In genomic region chr17:11608396-11608795, GRCh38 we compare ENCODE assay signal across 12 cellular contexts. TPM values are rescaled to one million over a fixed set of nuclear protein-coding genes. Genes with fewer than 3 reads are reported as not detected.
DNase-seq lines count a peak whose midpoint lies in the region; TF ChIP-seq lines count a peak whose summit lies in the region.
"Had no signal": no experiment of that assay in that cellular context is flagged by ENCODE, and none has a peak within 500 bp of the region (broad histone marks: within the 10 kb centered on the region; RNA-seq: fewer than 3 reads in every experiment).

No MANE protein-coding gene starts in this region.

- no peak overlapping the region for H3K4me3 Mint-ChIP-seq in endodermal cell
- peak overlapping the region; percentile 46 for H3K4me3 Mint-ChIP-seq in type B pancreatic cell
- H3K4me3 Mint-ChIP-seq: activated naive CD8-positive, alpha-beta T cell treated with anti-CD3 and anti-CD28 coated beads for 36 hours had no signal

- peak; percentile 1 for DNase-seq in NCI-H510A treated with DMSO at 0.1 percent for 48 hours (lab: John Stamatoyannopoulos, UW)
- no peak for DNase-seq in NCI-H510A (lab: John Stamatoyannopoulos, UW)
- DNase-seq in endodermal cell, result no peak
- no peak for DNase-seq in type B pancreatic cell (ENCODE audit: extremely low spot score, unreplicated experiment)
- no peak for DNase-seq in hepatic stellate cell (ENCODE audit: low spot score)
- no peak for DNase-seq in dermis blood vessel endothelial cell
- no peak for DNase-seq in GM19238 (ENCODE audit: insufficient read length, low spot score)
- DNase-seq: activated CD4-positive, alpha-beta T cell treated with anti-CD3 and anti-CD28 coated beads, Interleukin-2, amount 50 U/mL, for 4 hours; activated naive CD8-positive, alpha-beta T cell treated with anti-CD3 and anti-CD28 coated beads for 36 hours; islet precursor cell; NCI-H1694 had no signal

- 87 to 88% methylated on average over 4 to 6 of the region's 6 CpGs for WGBS in endodermal cell (ENCODE audit: insufficient coverage in 1 of 2, insufficient read length in 1 of 2), 2 experiments
- WGBS in mesodermal cell (ENCODE audit: insufficient coverage in 2 of 2), 2 experiments, result 89 to 96% methylated on average over 4 of the region's 6 CpGs

- H3K9me3 ChIP-seq in endodermal cell (ENCODE audit: control insufficient read depth, low read length) (no peaks in the 10 kb centered on the region), mesodermal cell (ENCODE audit: control insufficient read depth, low read length) (no peaks in the 10 kb centered on the region)

- H3K27me3 Mint-ChIP-seq in endodermal cell (ENCODE audit: insufficient read depth) (no peaks in the 10 kb centered on the region), type B pancreatic cell (no peaks in the 10 kb centered on the region)

- H3K9ac ChIP-seq in endodermal cell (ENCODE audit: extremely low read depth, low read length, poor library complexity, severe bottlenecking), result no peak overlapping the region

- peak overlapping the region; percentile 56 for H3K27ac Mint-ChIP-seq in endodermal cell
- peak overlapping the region; percentile 61 for H3K27ac Mint-ChIP-seq in type B pancreatic cell
- H3K27ac Mint-ChIP-seq: activated naive CD8-positive, alpha-beta T cell treated with anti-CD3 and anti-CD28 coated beads for 36 hours had no signal

- no peaks in the 10 kb centered on the region for H3K36me3 ChIP-seq in endodermal cell (ENCODE audit: control insufficient read depth, insufficient read depth, low read length)
- no peaks in the 10 kb centered on the region for H3K36me3 ChIP-seq in mesodermal cell (ENCODE audit: control insufficient read depth, insufficient read depth, low read length)

- no peaks in the 10 kb centered on the region for H3K27me3 ChIP-seq in endodermal cell (ENCODE audit: control insufficient read depth, insufficient read depth, low read length, poor library complexity, severe bottlenecking)

- TF ChIP-seq CTCF in endodermal cell (conservative IDR thresholded peaks at IDR 0.05), result no peak
- TF ChIP-seq CTCF in type B pancreatic cell (conservative IDR thresholded peaks at IDR 0.05), result no peak

- H3K27ac ChIP-seq in endodermal cell (ENCODE audit: low read depth, low read length) (peak overlapping the region; percentile 54), mesodermal cell (ENCODE audit: low read depth, low read length, severe bottlenecking) (peak overlapping the region; percentile 47)

- no peaks in the 10 kb centered on the region for H3K36me3 Mint-ChIP-seq in endodermal cell (ENCODE audit: low read depth)
- no peaks in the 10 kb centered on the region for H3K36me3 Mint-ChIP-seq in type B pancreatic cell
- H3K36me3 Mint-ChIP-seq: activated naive CD8-positive, alpha-beta T cell treated with anti-CD3 and anti-CD28 coated beads for 36 hours had no signal

- H3K4me1 Mint-ChIP-seq in endodermal cell (peaks cover 11% of the 10 kb centered on the region), type B pancreatic cell (ENCODE audit: unreplicated experiment) (peaks cover 13% of the 10 kb centered on the region)
- H3K4me1 Mint-ChIP-seq: activated naive CD8-positive, alpha-beta T cell treated with anti-CD3 and anti-CD28 coated beads for 36 hours had no signal

- H3K9me3 Mint-ChIP-seq in endodermal cell, result no peaks in the 10 kb centered on the region
- H3K9me3 Mint-ChIP-seq in type B pancreatic cell, result no peaks in the 10 kb centered on the region
- H3K9me3 Mint-ChIP-seq: activated naive CD8-positive, alpha-beta T cell treated with anti-CD3 and anti-CD28 coated beads for 36 hours had no signal

- H3K4me3 ChIP-seq in endodermal cell (ENCODE audit: low read length), result no peak overlapping the region
- no peak overlapping the region for H3K4me3 ChIP-seq in mesodermal cell (ENCODE audit: extremely low read depth, insufficient read depth, low read length, poor library complexity, severe bottlenecking)

- H3K4me1 ChIP-seq in endodermal cell (ENCODE audit: control insufficient read depth, insufficient read depth, low read length) (no peaks in the 10 kb centered on the region), mesodermal cell (ENCODE audit: control insufficient read depth, insufficient read depth, low read length, poor library complexity, severe bottlenecking) (no peaks in the 10 kb centered on the region)

RNA-seq across cellular contexts. Expression of gene DNAH9, which starts 10.1 kb away (rescaled TPM):
- total RNA-seq in endodermal cell (1 to 10 TPM in 1 of 2 donors, under 1 TPM in 1; 0.64 to 1.2 TPM), type B pancreatic cell (ENCODE audit: low replicate concordance) (0.31 and 6.2 TPM in 2 replicates), dermis blood vessel endothelial cell (not detected in 2 replicates)
- 1.5 TPM for polyA plus RNA-seq in endodermal cell (2013, experiment 1 of 2)
- 2.0 TPM for polyA plus RNA-seq in endodermal cell (2013, experiment 2 of 2)
- polyA plus RNA-seq in mesodermal cell (2013, experiment 1 of 2), result 0.92 TPM
- polyA plus RNA-seq in mesodermal cell (2013, experiment 2 of 2), result 1.5 TPM
- total RNA-seq: activated naive CD8-positive, alpha-beta T cell treated with anti-CD3 and anti-CD28 coated beads for 36 hours had no signal
